8 cellular contexts compared by ENCODE assay signal in genomic region chr12:53726342-53726741, GRCh38. TPM values are rescaled to one million over a fixed set of nuclear protein-coding genes. Genes with fewer than 3 reads are reported as not detected.
DNase-seq lines count a peak whose midpoint lies in the region; ATAC-seq and TF ChIP-seq lines count a peak whose summit lies in the region.

No MANE protein-coding gene starts in this region.

- no peaks in the 10 kb centered on the region for H3K27me3 ChIP-seq in heart left ventricle

- H3K4me3 ChIP-seq in heart left ventricle (peak overlapping the region; percentile 64 to 97 (median 80)), lower leg skin (ENCODE audit: low read depth, poor library complexity, severe bottlenecking) (peak overlapping the region; percentile 51), urinary bladder (ENCODE audit: low read depth, low read length) (peak overlapping the region; percentile 86)

- H3K27me3 Mint-ChIP-seq in activated naive CD8-positive, alpha-beta T cell treated with anti-CD3 and anti-CD28 coated beads, Interleukin-2, amount 50 U/mL, for 24 hours, result peaks cover 2% of the 10 kb centered on the region

- 10 to 19% (median 13%) methylated on average over 2 of the region's 2 CpGs for WGBS in heart left ventricle, 4 donors
- 7 to 9% methylated on average over 2 of the region's 2 CpGs for WGBS in lower leg skin, 2 donors
- WGBS in urinary bladder, result 31% methylated on average over 2 of the region's 2 CpGs

- TF ChIP-seq CTCF in heart left ventricle (IDR thresholded peaks at IDR 0.05) (no peak), lower leg skin (IDR thresholded peaks at IDR 0.05) (no peak)

- intact Hi-C loops in heart left ventricle (cut with DNase I) (no loop called here), left cardiac atrium (cut with DNase I) (no loop called here), lower leg skin (cut with DNase I; ENCODE audit: low total_unique reads) (no loop called here)

- H3K36me3 ChIP-seq in heart left ventricle, result peaks cover 0 to 40% (median 37%) of the 10 kb centered on the region in 9 donors
- peaks cover 3% of the 10 kb centered on the region for H3K36me3 ChIP-seq in urinary bladder (ENCODE audit: insufficient read depth)

- H3K27ac ChIP-seq in heart left ventricle (peak overlapping the region in 5 of 12 donors; percentile 73 to 90 (median 81)), urinary bladder (ENCODE audit: low read depth) (no peak overlapping the region), substantia nigra (ENCODE audit: low read depth, low read length, poor library complexity, severe bottlenecking) (no peak overlapping the region)

- TF ChIP-seq POLR2A in heart left ventricle (IDR thresholded peaks at IDR 0.05) (no peak), lower leg skin (IDR thresholded peaks at IDR 0.05) (no peak)

- no peaks in the 10 kb centered on the region for H3K9me3 ChIP-seq in heart left ventricle

- ATAC-seq in heart left ventricle, result no peak
- ATAC-seq in left cardiac atrium, result no peak
- no peak for ATAC-seq in activated naive CD8-positive, alpha-beta T cell treated with anti-CD3 and anti-CD28 coated beads, Interleukin-2, amount 50 U/mL, for 24 hours

- H3K4me3 Mint-ChIP-seq in activated naive CD8-positive, alpha-beta T cell treated with anti-CD3 and anti-CD28 coated beads, Interleukin-2, amount 50 U/mL, for 24 hours, result peak overlapping the region; percentile 89

- peaks cover 22% of the 10 kb centered on the region for H3K4me1 Mint-ChIP-seq in activated naive CD8-positive, alpha-beta T cell treated with anti-CD3 and anti-CD28 coated beads, Interleukin-2, amount 50 U/mL, for 24 hours

- H3K9me3 Mint-ChIP-seq in activated naive CD8-positive, alpha-beta T cell treated with anti-CD3 and anti-CD28 coated beads, Interleukin-2, amount 50 U/mL, for 24 hours, result no peaks in the 10 kb centered on the region

- peaks cover 0 to 24% (median 19%) of the 10 kb centered on the region in 12 donors for H3K4me1 ChIP-seq in heart left ventricle
- H3K4me1 ChIP-seq in urinary bladder (ENCODE audit: insufficient read depth), result no peaks in the 10 kb centered on the region

- H3K27ac Mint-ChIP-seq in activated naive CD8-positive, alpha-beta T cell treated with anti-CD3 and anti-CD28 coated beads, Interleukin-2, amount 50 U/mL, for 24 hours, result peak overlapping the region; percentile 35

- no peak for DNase-seq in heart left ventricle
- no peak for DNase-seq in left cardiac atrium
- DNase-seq in activated naive CD8-positive, alpha-beta T cell treated with anti-CD3 and anti-CD28 coated beads, Interleukin-2, amount 50 U/mL, for 24 hours, result no peak
- DNase-seq in lower leg skin (ENCODE audit: low spot score in 2 of 2), result no peak
- DNase-seq in HK-2 (ENCODE audit: unreplicated experiment), result no peak
- DNase-seq in substantia nigra (lab: John Stamatoyannopoulos, UW), result no peak
- no peak for DNase-seq in DMS53 (lab: John Stamatoyannopoulos, UW)

- no peaks in the 10 kb centered on the region for H3K36me3 Mint-ChIP-seq in activated naive CD8-positive, alpha-beta T cell treated with anti-CD3 and anti-CD28 coated beads, Interleukin-2, amount 50 U/mL, for 24 hours (ENCODE audit: low read depth)

RNA-seq across cellular contexts. Expression of gene CALCOCO1, which starts 0.9 kb away (rescaled TPM):
- total RNA-seq in heart left ventricle (100 to 1,000 TPM; 183 to 352 (median 205) TPM), left cardiac atrium (100 to 1,000 TPM; 141 to 160 TPM), lower leg skin (100 to 1,000 TPM; 313 to 432 (median 391) TPM), urinary bladder (85.4 TPM)
- polyA plus RNA-seq in heart left ventricle (100 to 1,000 TPM in 1 of 2 donors, 10 to 100 TPM in 1; 86.7 to 178 TPM), urinary bladder (280 TPM)

RNA-seq across cellular contexts. Expression of gene CISTR, which starts 25.4 kb away (rescaled TPM):
- total RNA-seq in heart left ventricle, result 1 to 10 TPM in 7 of 9 donors, under 1 TPM in 1, not detected in 1; 0.68 to 4.4 (median 2.3) TPM
- 1 to 10 TPM in 1 of 2 donors, under 1 TPM in 1; 0.24 to 2.5 TPM for polyA plus RNA-seq in heart left ventricle
- 1 to 10 TPM; 1.4 to 1.9 TPM for total RNA-seq in left cardiac atrium
- not detected for total RNA-seq in lower leg skin
- total RNA-seq in urinary bladder, result not detected
- not detected for polyA plus RNA-seq in urinary bladder

RNA-seq across cellular contexts. Expression of gene ATP5MC2, which starts 50.5 kb away (rescaled TPM):
- total RNA-seq in heart left ventricle (100 to 1,000 TPM; 392 to 753 (median 520) TPM), left cardiac atrium (100 to 1,000 TPM; 416 TPM), lower leg skin (100 to 1,000 TPM; 214 to 533 (median 318) TPM), urinary bladder (109 TPM)
- polyA plus RNA-seq in heart left ventricle (100 to 1,000 TPM; 598 to 748 TPM), urinary bladder (513 TPM)
